In the genomic region with DNA sequence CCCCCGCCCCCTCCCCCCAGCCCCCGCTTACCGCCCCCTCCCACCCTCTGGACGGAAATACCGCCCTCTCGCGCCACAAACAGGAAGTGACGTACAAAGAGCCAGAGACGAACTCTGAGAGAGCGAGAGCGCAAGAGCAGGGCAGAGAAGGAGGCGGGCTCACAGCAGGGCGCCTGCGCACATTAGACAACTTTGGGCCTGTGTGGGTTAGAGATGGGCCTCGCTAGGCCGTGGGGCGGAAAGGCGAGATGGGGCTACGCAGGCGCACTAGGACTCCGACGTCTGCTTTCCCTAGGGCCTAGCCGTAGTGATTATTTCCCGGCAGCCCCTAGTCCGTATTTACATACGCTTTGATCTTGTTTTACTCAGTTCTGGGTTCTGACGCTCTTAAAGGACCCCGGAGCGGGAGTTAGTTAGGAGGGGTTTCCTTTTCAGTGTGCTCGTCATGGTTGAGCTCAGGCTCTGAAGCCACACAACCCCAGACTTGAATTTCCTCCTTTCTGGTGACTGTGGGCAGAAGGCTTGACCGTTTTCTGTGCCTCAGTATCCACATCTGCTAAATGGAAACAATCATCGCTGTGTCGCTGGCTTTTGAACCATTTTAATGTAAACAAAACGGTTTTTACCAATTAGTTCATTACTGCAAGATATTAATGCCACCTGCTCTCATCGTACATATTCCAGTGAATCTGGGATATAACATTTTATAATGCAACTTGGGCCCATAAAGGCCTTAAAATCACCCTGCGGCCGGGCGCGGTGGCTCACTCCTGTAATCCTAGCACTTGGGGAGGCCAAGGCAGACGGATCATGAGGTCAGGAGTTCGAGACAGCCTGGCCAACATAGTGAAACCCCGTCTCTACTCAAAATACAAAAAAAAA, we compare ENCODE assay signal across 8 cellular contexts. TPM values are rescaled to one million over a fixed set of nuclear protein-coding genes. Genes with fewer than 3 reads are reported as not detected.
DNase-seq lines count a peak whose midpoint lies in the region; TF ChIP-seq lines count a peak whose summit lies in the region.

No MANE protein-coding gene starts in this region.

- H3K9me3 Mint-ChIP-seq in H9 (no peaks in the 10 kb centered on the region; a peak in 1 of 5 replicates), nephron progenitor cell (no peaks in the 10 kb centered on the region)
- H3K9me3 Mint-ChIP-seq in stimulated activated naive CD8-positive, alpha-beta T cell treated with anti-CD3 and anti-CD28 coated beads, Interleukin-15, Interleukin-2, amounts not matched to agents 100 ng/mL and 50 ng/mL, for 24 hours: no peaks in the 10 kb centered on the region

- no peak overlapping the region for H4K5ac ChIP-seq in H9 (ENCODE audit: insufficient read length, low read depth, low read length)

- no peak overlapping the region for H2BK120ac ChIP-seq in H9 (ENCODE audit: low read depth, low read length, poor library complexity, severe bottlenecking)

- H3T11ph ChIP-seq in H9 (ENCODE audit: low read length): no peak overlapping the region

- H2AFZ ChIP-seq in H9 (ENCODE audit: low read length): peak overlapping the region; percentile 83

- peak overlapping the region; percentile 83 for H3K27ac ChIP-seq in H9 (ENCODE audit: insufficient read length, low read depth, low read length)

- no peak overlapping the region for H2BK20ac ChIP-seq in H9 (ENCODE audit: low read depth, low read length, poor library complexity, severe bottlenecking)

- no peak overlapping the region for H4K8ac ChIP-seq in H9 (replicated peaks; ENCODE audit: insufficient read length, low read depth, low read length)

- H3K4me1 Mint-ChIP-seq in H9: peaks cover 31 to 39% of the 10 kb centered on the region in 2 experiments
- peaks cover 59% of the 10 kb centered on the region for H3K4me1 Mint-ChIP-seq in nephron progenitor cell
- H3K4me1 Mint-ChIP-seq in stimulated activated naive CD8-positive, alpha-beta T cell treated with anti-CD3 and anti-CD28 coated beads, Interleukin-15, Interleukin-2, amounts not matched to agents 100 ng/mL and 50 ng/mL, for 24 hours (ENCODE audit: low read depth): peaks cover 51% of the 10 kb centered on the region

- no peak overlapping the region for H2BK15ac ChIP-seq in H9 (ENCODE audit: low read depth, low read length)

- H3K23me2 ChIP-seq in H9 (ENCODE audit: insufficient read length, low read depth, low read length, poor library complexity, severe bottlenecking): peaks cover 9% of the 10 kb centered on the region

- TF ChIP-seq POLR2A in Raji (IDR thresholded peaks at IDR 0.05; ENCODE audit: insufficient read depth, low read depth, low read length): peak; percentile 81

- H4K91ac ChIP-seq in H9 (ENCODE audit: insufficient read length, low read depth, low read length): no peak overlapping the region

- WGBS in H9 (ENCODE audit: extremely low coverage, insufficient read length, low lambda C conversion rate): no CpG with 5 or more reads among the region's 42 CpGs

- no peaks in the 10 kb centered on the region for H3K9me3 ChIP-seq in H9 (ENCODE audit: control insufficient read depth, low read depth, low read length)

- H3K4me3 Mint-ChIP-seq in H9 (peak overlapping the region; percentile 89 to 96), nephron progenitor cell (peak overlapping the region; percentile 95)
- peak overlapping the region; percentile 95 for H3K4me3 Mint-ChIP-seq in stimulated activated naive CD8-positive, alpha-beta T cell treated with anti-CD3 and anti-CD28 coated beads, Interleukin-15, Interleukin-2, amounts not matched to agents 100 ng/mL and 50 ng/mL, for 24 hours

- peak overlapping the region; percentile 87 for H3K4me3 ChIP-seq in fibroblast of villous mesenchyme (ENCODE audit: low read depth, low read length)

- no peaks in the 10 kb centered on the region for H4K20me1 ChIP-seq in H9 (ENCODE audit: control insufficient read depth, insufficient read depth, insufficient read length)

- 0 out of 7 replicates have a peak, but pooled peaks cover 0 to under 1% (median 0%) of the 10 kb centered on the region in 3 experiments for H3K36me3 Mint-ChIP-seq in H9 (ENCODE audit: insufficient read depth in 1 of 3, low read depth in 3 of 3)
- H3K36me3 Mint-ChIP-seq in nephron progenitor cell (ENCODE audit: low read depth): no peaks in the 10 kb centered on the region
- H3K36me3 Mint-ChIP-seq in stimulated activated naive CD8-positive, alpha-beta T cell treated with anti-CD3 and anti-CD28 coated beads, Interleukin-15, Interleukin-2, amounts not matched to agents 100 ng/mL and 50 ng/mL, for 24 hours (ENCODE audit: low read depth): peaks cover 5% of the 10 kb centered on the region

- no peak overlapping the region for H3K56ac ChIP-seq in H9 (ENCODE audit: insufficient read length, low read depth, low read length)

- peak overlapping the region; percentile 69 for H3K14ac ChIP-seq in H9 (ENCODE audit: insufficient read depth, low read length)

- H3K79me2 ChIP-seq in H9 (ENCODE audit: insufficient read depth, low read length): peaks cover 13% of the 10 kb centered on the region

- no peaks in the 10 kb centered on the region for H3K27me3 ChIP-seq in H9 (ENCODE audit: insufficient read depth, low read length)

- H3K18ac ChIP-seq in H9 (ENCODE audit: insufficient read length, low read depth, low read length): peak overlapping the region; percentile 50

- no peak overlapping the region for H2AK5ac ChIP-seq in H9 (ENCODE audit: insufficient read length, low read length)

- H3K23ac ChIP-seq in H9 (ENCODE audit: insufficient read length, low read depth, low read length): no peak overlapping the region

- in situ Hi-C loops in G401 (cut with HindIII; ENCODE audit: low sequenced_read_pairs): no loop called here

- peaks cover 5% of the 10 kb centered on the region for H3K79me1 ChIP-seq in H9 (ENCODE audit: insufficient read depth, low read depth, low read length, poor library complexity, severe bottlenecking)

- peak overlapping the region; percentile 99 to 100 (median 100) for H3K27ac Mint-ChIP-seq in H9
- peak overlapping the region; percentile 100 for H3K27ac Mint-ChIP-seq in nephron progenitor cell
- peak overlapping the region; percentile 99 for H3K27ac Mint-ChIP-seq in stimulated activated naive CD8-positive, alpha-beta T cell treated with anti-CD3 and anti-CD28 coated beads, Interleukin-15, Interleukin-2, amounts not matched to agents 100 ng/mL and 50 ng/mL, for 24 hours

- H3K4me2 ChIP-seq in H9 (ENCODE audit: insufficient read depth, insufficient read length, low read length): peak overlapping the region; percentile 90

- peak; percentile 100 for DNase-seq in G401 (ENCODE audit: low spot score)
- peak; percentile 99 for DNase-seq in H9
- peak; percentile 99 for DNase-seq in M059J (ENCODE audit: low read depth)
- peak; percentile 97 for DNase-seq in activated gamma-delta T cell treated with Interleukin-2 at 50 U/mL for 16 hours
- peak; percentile 100 for DNase-seq in fibroblast of villous mesenchyme (ENCODE audit: low read depth)
- peak; percentile 97 for DNase-seq in nephron progenitor cell

- no peak overlapping the region for H2BK12ac ChIP-seq in H9 (ENCODE audit: insufficient read length, low read depth, low read length)

- peak overlapping the region; percentile 60 for H3K9ac ChIP-seq in H9 (ENCODE audit: extremely low read depth, insufficient read length, low read length)

- no peak for TF ChIP-seq CTCF in H9 (conservative IDR thresholded peaks at IDR 0.05)
- TF ChIP-seq CTCF in fibroblast of villous mesenchyme (IDR thresholded peaks at IDR 0.05; ENCODE audit: insufficient read depth, low read depth, low read length): no peak
- TF ChIP-seq CTCF in nephron progenitor cell (IDR thresholded peaks at IDR 0.05): no peak

- H3K4me1 ChIP-seq in H9 (ENCODE audit: insufficient read depth, low read length): no peaks in the 10 kb centered on the region; the same call in 1 of the 2 replicates

- H3K4ac ChIP-seq in H9 (ENCODE audit: low read depth, low read length): no peak overlapping the region

- H3K27me3 Mint-ChIP-seq in H9 (ENCODE audit: low read depth) (no peaks in the 10 kb centered on the region), nephron progenitor cell (ENCODE audit: low read depth, poor library complexity) (peaks cover 3% of the 10 kb centered on the region)
- H3K27me3 Mint-ChIP-seq in stimulated activated naive CD8-positive, alpha-beta T cell treated with anti-CD3 and anti-CD28 coated beads, Interleukin-15, Interleukin-2, amounts not matched to agents 100 ng/mL and 50 ng/mL, for 24 hours: no peaks in the 10 kb centered on the region

- no peak overlapping the region for H2BK5ac ChIP-seq in H9 (ENCODE audit: insufficient read length, low read length)

RNA-seq across cellular contexts. Expression of gene AKT2, which starts 0.4 kb away (rescaled TPM):
- total RNA-seq in G401 (2014; rRNA removed; shearing (Covaris generic)): 71.8 and 73.5 TPM in 2 replicates
- total RNA-seq in H9 (2021) (142 and 150 TPM in 2 replicates), fibroblast of villous mesenchyme (120 and 142 TPM in 2 replicates)
- 73.0 and 98.3 TPM in 2 replicates for total RNA-seq in M059J (2014; rRNA removed; shearing (Covaris generic))

RNA-seq across cellular contexts. Expression of gene CCNP, which starts 59.1 kb away (rescaled TPM):
- total RNA-seq in G401 (2014; rRNA removed; shearing (Covaris generic)): not detected in 2 replicates
- total RNA-seq in H9 (2021) (0.31 and 0.35 TPM in 2 replicates), fibroblast of villous mesenchyme (under 0.01 and 0.86 TPM in 2 replicates)
- total RNA-seq in M059J (2014; rRNA removed; shearing (Covaris generic)): not detected in 2 replicates

Comparison
In these comparisons a context has a peak if more than half of its experiments do, and no peak if none do; other contexts are left out.
1. Peak in every context shown above with its lines: DNase-seq, H3K4me3 ChIP-seq and H3K27ac ChIP-seq.